Comparison of ENCODE assay signal across 12 cellular contexts in the genomic region with DNA sequence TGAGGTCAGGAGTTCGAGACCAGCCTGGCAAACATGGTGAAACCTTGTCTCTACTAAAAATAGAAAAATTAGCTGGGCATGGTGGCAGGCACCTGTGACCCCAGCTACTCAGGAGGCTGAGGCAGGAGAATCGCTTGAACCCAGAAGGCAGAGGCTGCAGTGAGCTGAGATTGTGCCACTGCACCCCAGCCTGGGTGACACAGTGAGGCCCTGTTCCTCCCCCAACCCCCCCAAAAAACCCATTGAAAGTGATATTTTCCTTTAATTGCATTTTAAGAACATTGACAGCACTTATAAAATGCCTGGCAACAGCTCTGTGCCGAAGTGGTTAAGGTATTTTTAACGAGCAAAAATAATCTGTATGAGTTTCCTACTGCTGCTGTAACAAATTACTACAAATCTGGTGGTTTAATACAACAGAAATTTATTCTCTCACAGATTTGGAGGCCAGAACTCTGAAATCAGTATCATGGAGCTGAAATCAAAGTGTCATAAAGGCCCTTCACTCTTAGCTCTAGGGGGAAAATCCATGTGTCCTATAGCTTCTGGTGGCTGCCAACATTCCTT. TPM values are rescaled to one million over a fixed set of nuclear protein-coding genes. Genes with fewer than 3 reads are reported as not detected.
"Had no signal": no experiment of that assay in that cellular context is flagged by ENCODE, and none has a peak within 500 bp of the region (broad histone marks: within the 10 kb centered on the region; RNA-seq: fewer than 3 reads in every experiment).

No MANE protein-coding gene starts in this region.

RNA-seq across cellular contexts. Expression of gene GABRR3, which starts 24.1 kb away (rescaled TPM):
- total RNA-seq: OCI-LY7, PC-3, PC-9, Peyer's patch, Right ventricle myocardium inferior, Right ventricle myocardium superior, RPMI7951, SJCRH30, SJSA1, SK-MEL-5, T-cell had no signal
- polyA plus RNA-seq: SK-N-SH had no signal
